ENCODE assay signal across 20 cellular contexts in the genomic region with DNA sequence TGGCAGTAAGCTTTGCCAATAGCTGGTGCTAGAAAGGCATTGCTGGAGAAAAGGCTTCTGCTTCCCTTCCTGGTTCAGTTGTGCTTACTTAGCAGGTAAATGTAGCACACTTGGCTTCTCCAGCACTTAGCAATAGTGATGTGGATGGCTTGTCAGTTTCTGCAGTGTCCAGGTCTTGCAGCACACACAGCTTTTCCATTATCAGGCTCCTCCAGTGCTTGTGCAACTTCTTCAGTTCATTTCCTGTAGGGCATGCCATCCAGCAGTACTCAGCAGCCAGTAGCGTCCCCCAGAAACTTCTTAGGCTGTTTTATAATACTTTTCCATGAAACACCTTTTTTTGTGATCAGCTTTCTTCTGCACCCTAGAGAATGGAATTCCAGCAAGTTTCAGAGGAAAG.
A peak's percentile ranks its signal among the peaks of the same experiment; 100 is the strongest.
DNase-seq lines count a peak whose midpoint lies in the region; ATAC-seq and TF ChIP-seq lines count a peak whose summit lies in the region.
"Had no signal": no experiment of that assay in that cellular context is flagged by ENCODE, and none has a peak within 500 bp of the region (broad histone marks: within the 10 kb centered on the region; RNA-seq: fewer than 3 reads in every experiment).

No MANE protein-coding gene starts in this region.

- no peaks in the 10 kb centered on the region for H3K27me3 Mint-ChIP-seq in GM23338 (ENCODE audit: insufficient read depth, low read depth, poor library complexity)
- H3K27me3 Mint-ChIP-seq: naive thymus-derived CD8-positive, alpha-beta T cell; stimulated activated memory B cell treated with anti-CD40 and anti-IgM and Interleukin-4, amounts not matched to agents 10 μg/mL and 1 μg/mL and 100 μg/mL, for 72 hours; type B pancreatic cell had no signal

- H3K9me3 ChIP-seq in PC-3 (ENCODE audit: low read length): no peaks in the 10 kb centered on the region
- peaks cover 0 to 6% (median 0%) of the 10 kb centered on the region in 4 donors for H3K9me3 ChIP-seq in stomach
- H3K9me3 ChIP-seq: heart left ventricle, MG63 had no signal

- CTCF ChIA-PET in PC-3 (lab: Charles Lee): no interaction called here

- TF ChIP-seq CTCF in GM23338 (conservative IDR thresholded peaks at IDR 0.05; ENCODE audit: low read depth in 2 of 2) (no peak), PC-3 (conservative IDR thresholded peaks at IDR 0.05; ENCODE audit: low read depth, low read length) (no peak), stomach (IDR thresholded peaks at IDR 0.05) (no peak)

- H3K4me1 Mint-ChIP-seq in GM23338: peaks cover 6% of the 10 kb centered on the region; the same call in 1 of the 3 replicates
- H3K4me1 Mint-ChIP-seq: naive thymus-derived CD8-positive, alpha-beta T cell; stimulated activated memory B cell treated with anti-CD40 and anti-IgM and Interleukin-4, amounts not matched to agents 10 μg/mL and 1 μg/mL and 100 μg/mL, for 72 hours had no signal

- no peak for ATAC-seq in GM23338
- ATAC-seq in PC-3: no peak
- ATAC-seq in sciatic nerve: peak; percentile 70
- ATAC-seq: heart left ventricle; naive thymus-derived CD8-positive, alpha-beta T cell; stimulated activated memory B cell treated with anti-CD40 and anti-IgM and Interleukin-4, amounts not matched to agents 10 μg/mL and 1 μg/mL and 100 μg/mL, for 72 hours had no signal

- TF ChIP-seq POLR2A in stomach (IDR thresholded peaks at IDR 0.05): no peak

- H3K9me2 ChIP-seq in GM23338 (ENCODE audit: insufficient read depth) (no peaks in the 10 kb centered on the region), PC-3 (replicated peaks; ENCODE audit: low read length) (no peaks in the 10 kb centered on the region)

- no peak overlapping the region for H3K4me2 ChIP-seq in GM23338
- H3K4me2 ChIP-seq in PC-3 (ENCODE audit: low read length): no peak overlapping the region

- no peaks in the 10 kb centered on the region for H3K36me3 Mint-ChIP-seq in GM23338 (ENCODE audit: low read depth)
- H3K36me3 Mint-ChIP-seq: naive thymus-derived CD8-positive, alpha-beta T cell; stimulated activated memory B cell treated with anti-CD40 and anti-IgM and Interleukin-4, amounts not matched to agents 10 μg/mL and 1 μg/mL and 100 μg/mL, for 72 hours; type B pancreatic cell had no signal

- intact Hi-C loops in PC-3 (cut with micrococcal nuclease) (no loop called here), sciatic nerve (cut with DNase I) (no loop called here), stomach (cut with DNase I; ENCODE audit: low total_unique reads) (no loop called here)

- H3K79me2 ChIP-seq in GM23338 (replicated peaks; ENCODE audit: insufficient read depth) (no peaks in the 10 kb centered on the region), PC-3 (ENCODE audit: low read length) (no peaks in the 10 kb centered on the region)

- no peak for TF ChIP-seq EP300 in stomach (IDR thresholded peaks at IDR 0.05)

- no TSS peak for BruUV-seq in PC-3 (replicated peaks; lab: Mats Ljungman, UMichigan)

- no peak overlapping the region for H3K4me3 ChIP-seq in GM23338
- no peak overlapping the region for H3K4me3 ChIP-seq in PC-3 (ENCODE audit: low read length)
- H3K4me3 ChIP-seq in stomach: no peak overlapping the region
- H3K4me3 ChIP-seq: heart left ventricle, MG63 had no signal

- H3K27ac Mint-ChIP-seq in GM23338: no peak overlapping the region
- H3K27ac Mint-ChIP-seq: naive thymus-derived CD8-positive, alpha-beta T cell; stimulated activated memory B cell treated with anti-CD40 and anti-IgM and Interleukin-4, amounts not matched to agents 10 μg/mL and 1 μg/mL and 100 μg/mL, for 72 hours; type B pancreatic cell had no signal

- H3K9ac ChIP-seq in PC-3 (ENCODE audit: low read length): no peak overlapping the region

- H3K27me3 ChIP-seq in GM23338 (ENCODE audit: insufficient read depth) (no peaks in the 10 kb centered on the region), PC-3 (ENCODE audit: low read length) (no peaks in the 10 kb centered on the region), stomach (no peaks in the 10 kb centered on the region)
- H3K27me3 ChIP-seq: heart left ventricle, MG63 had no signal

- H3K9me3 Mint-ChIP-seq in GM23338: no peaks in the 10 kb centered on the region
- H3K9me3 Mint-ChIP-seq: naive thymus-derived CD8-positive, alpha-beta T cell; stimulated activated memory B cell treated with anti-CD40 and anti-IgM and Interleukin-4, amounts not matched to agents 10 μg/mL and 1 μg/mL and 100 μg/mL, for 72 hours; type B pancreatic cell had no signal

- DNase-seq in GM23338 (ENCODE audit: low spot score) (no peak), PC-3 (peak; percentile 6), fibroblast of gingiva (ENCODE audit: low read depth) (peak; percentile 50), sciatic nerve (ENCODE audit: low spot score) (no peak), NCI-H2196 (lab: John Stamatoyannopoulos, UW; ENCODE audit: unreplicated experiment) (no peak), SK-N-DZ (ENCODE audit: low spot score) (no peak), stomach (no peak), H4 (ENCODE audit: low spot score) (no peak)
- DNase-seq: activated gamma-delta T cell treated with Interleukin-2 at 50 U/mL for 16 hours; heart left ventricle; MG63; naive thymus-derived CD8-positive, alpha-beta T cell; NCI-H1694 treated with DMSO at 0.1 percent for 48 hours; NCI-H510A; posterior cingulate gyrus; SIG-M5; stimulated activated CD4-positive, alpha-beta T cell treated with anti-CD3 and anti-CD28 coated beads, Interleukin-12 subunit alpha, Interleukin-12 subunit beta, amount 100 ng/mL, for 4 hours had no signal

- H3F3A ChIP-seq in GM23338 (replicated peaks; ENCODE audit: low read depth): no peaks in the 10 kb centered on the region
- no peaks in the 10 kb centered on the region for H3F3A ChIP-seq in PC-3 (ENCODE audit: low read length, unreplicated experiment)

- H3K27ac ChIP-seq in GM23338 (ENCODE audit: low read depth) (no peak overlapping the region), PC-3 (ENCODE audit: low read length) (no peak overlapping the region), stomach (no peak overlapping the region)
- H3K27ac ChIP-seq: C4-2B, heart left ventricle had no signal

- H4K20me1 ChIP-seq in GM23338 (replicated peaks; ENCODE audit: insufficient read depth) (no peaks in the 10 kb centered on the region), PC-3 (ENCODE audit: low read length) (no peaks in the 10 kb centered on the region)

- POLR2A ChIA-PET in PC-3 (lab: Charles Lee; ENCODE audit: unreplicated experiment): no interaction called here

- H3K4me1 ChIP-seq in GM23338 (ENCODE audit: insufficient read depth): no peaks in the 10 kb centered on the region
- no peaks in the 10 kb centered on the region for H3K4me1 ChIP-seq in PC-3 (ENCODE audit: insufficient read depth, low read length)
- H3K4me1 ChIP-seq in stomach: no peaks in the 10 kb centered on the region
- H3K4me1 ChIP-seq: heart left ventricle had no signal

- H3K36me3 ChIP-seq in GM23338 (ENCODE audit: insufficient read depth) (no peaks in the 10 kb centered on the region), PC-3 (ENCODE audit: low read depth, low read length) (no peaks in the 10 kb centered on the region), stomach (no peaks in the 10 kb centered on the region)
- H3K36me3 ChIP-seq: heart left ventricle, MG63 had no signal

- H2AFZ ChIP-seq in GM23338 (peak overlapping the region; percentile 28; the same call in 1 of the 2 replicates), PC-3 (ENCODE audit: low read length) (no peak overlapping the region)

- WGBS in stomach, 5 donors: 42 to 66% (median 58%) methylated on average over 1 of the region's 1 CpG

- H3K4me3 Mint-ChIP-seq in GM23338: no peak overlapping the region
- H3K4me3 Mint-ChIP-seq: naive thymus-derived CD8-positive, alpha-beta T cell; stimulated activated memory B cell treated with anti-CD40 and anti-IgM and Interleukin-4, amounts not matched to agents 10 μg/mL and 1 μg/mL and 100 μg/mL, for 72 hours; type B pancreatic cell had no signal

TF ChIP-seq in GM23338, 12 proteins besides CTCF, POLR2A, EP300 and RAD21:
- no peak for TF ChIP-seq NANOG (IDR thresholded peaks at IDR 0.05; ENCODE audit: borderline replicate concordance)
- no peak for TF ChIP-seq CREB1 (CRISPR knock-in tag; IDR thresholded peaks at IDR 0.05; ENCODE audit: low read depth)
- no peak for TF ChIP-seq STAT1 (IDR thresholded peaks at IDR 0.05; ENCODE audit: unreplicated experiment)
- no peak for TF ChIP-seq EZH2phosphoT487 (IDR thresholded peaks at IDR 0.05; ENCODE audit: unreplicated experiment)

Comparison
In these comparisons a context has a peak if more than half of its experiments do, and no peak if none do; other contexts are left out.
1. DNase-seq: peak in PC-3 (single experiment) and fibroblast of gingiva (single experiment); none in GM23338 (single experiment), sciatic nerve (single experiment), NCI-H2196 (single experiment), SK-N-DZ (single experiment), stomach (single experiment) and H4 (single experiment).